Comparison of ENCODE assay signal across 8 cellular contexts in genomic region chr9:121267689-121268597, GRCh38. TPM values are rescaled to one million over a fixed set of nuclear protein-coding genes. Genes with fewer than 3 reads are reported as not detected.
DNase-seq lines count a peak whose midpoint lies in the region; TF ChIP-seq lines count a peak whose summit lies in the region.

GSN (plus strand) TSS chr9:121268162; CDS start chr9:121301972, 33,810 bp downstream.

- peak within 1 kb of the TSS; percentile 36 to 93 (median 87) for H3K27ac ChIP-seq in skin epidermis

- peak; percentile 72 for DNase-seq in EH (ENCODE audit: low read depth)
- peak; percentile 60 for DNase-seq in H4 (ENCODE audit: low spot score)
- peak; percentile 32 for DNase-seq in MV-4-11 (lab: John Stamatoyannopoulos, UW)
- DNase-seq in central memory CD4-positive, alpha-beta T cell, result peak; percentile 11
- DNase-seq in inferior parietal cortex (ENCODE audit: extremely low spot score), result peak; percentile 66
- DNase-seq in middle frontal gyrus (ENCODE audit: extremely low spot score, low spot score), result no peak

- peak within 1 kb of the TSS; percentile 88 for H3K4me3 ChIP-seq in WI38 (ENCODE audit: low read depth, low read length)
- peak within 1 kb of the TSS; percentile 57 to 94 (median 84) for H3K4me3 ChIP-seq in skin epidermis

- no peak for TF ChIP-seq CTCF in WI38 (IDR thresholded peaks at IDR 0.05; ENCODE audit: low read depth, low read length)

RNA-seq across cellular contexts. Expression of gene GSN, which starts in this region (rescaled TPM):
- total RNA-seq in H4 (2014; rRNA removed; shearing (Covaris generic)), result 125 and 137 TPM in 2 replicates
